11 cellular contexts compared by ENCODE assay signal in genomic region chr16:56970934-56971767, GRCh38. TPM values are rescaled to one million over a fixed set of nuclear protein-coding genes. Genes with fewer than 3 reads are reported as not detected.
DNase-seq lines count a peak whose midpoint lies in the region; ATAC-seq, FAIRE-seq and TF ChIP-seq lines count a peak whose summit lies in the region.
"Had no signal": no experiment of that assay in that cellular context is flagged by ENCODE, and none has a peak within 500 bp of the region (broad histone marks: within the 10 kb centered on the region; RNA-seq: fewer than 3 reads in every experiment).

No MANE protein-coding gene starts in this region.

- intact Hi-C loops in natural killer cell (cut with micrococcal nuclease) (no loop called here), gastrocnemius medialis (cut with DNase I; ENCODE audit: low total_unique reads) (no loop called here), kidney (cut with DNase I) (loop anchor here (10.0 kb wide), 1 partner anchor 74 kb away; no protein-coding TSS in a partner anchor)

- FAIRE-seq in kidney (lab: Jason Lieb, UNC) = no peak

- no peaks in the 10 kb centered on the region for H3K27me3 ChIP-seq in Peyer's patch
- H3K27me3 ChIP-seq in gastrocnemius medialis = no peaks in the 10 kb centered on the region

- H3K9me3 ChIP-seq in Peyer's patch = no peaks in the 10 kb centered on the region
- no peaks in the 10 kb centered on the region for H3K9me3 ChIP-seq in gastrocnemius medialis
- H3K9me3 ChIP-seq in kidney (ENCODE audit: control insufficient read depth in 1 of 2, low read length in 2 of 2) = no peaks in the 10 kb centered on the region

- no peak overlapping the region for H3K4me3 Mint-ChIP-seq in natural killer cell treated with Interleukin-12 subunit alpha and Interleukin-12 subunit beta and Interleukin-15 and Interleukin-18, amount 100 ng/mL, for 72 hours
- H3K4me3 Mint-ChIP-seq in natural killer cell = no peak overlapping the region
- no peak overlapping the region for H3K4me3 Mint-ChIP-seq in mesothelial cell of epicardium
- H3K4me3 Mint-ChIP-seq: endodermal cell had no signal

- peaks cover 0 to 4% of the 10 kb centered on the region in 2 donors for H3K4me1 Mint-ChIP-seq in natural killer cell treated with Interleukin-12 subunit alpha and Interleukin-12 subunit beta and Interleukin-15 and Interleukin-18, amount 100 ng/mL, for 72 hours (ENCODE audit: low read depth in 2 of 2)
- H3K4me1 Mint-ChIP-seq in natural killer cell (peaks cover 0 to under 1% of the 10 kb centered on the region in 2 donors), mesothelial cell of epicardium (peaks cover 2% of the 10 kb centered on the region)
- H3K4me1 Mint-ChIP-seq: endodermal cell had no signal

- in situ Hi-C loops in gastrocnemius medialis (cut with MboI; ENCODE audit: low sequenced_read_pairs in 4 of 4) = loop anchor here in 1 of 4 donors (10.0 kb wide), 1 partner anchor 64 kb away; no protein-coding TSS in a partner anchor

- TF ChIP-seq POLR2A in Peyer's patch (IDR thresholded peaks at IDR 0.05) = no peak
- TF ChIP-seq POLR2A in gastrocnemius medialis (IDR thresholded peaks at IDR 0.05) = no peak

- H3K4me3 ChIP-seq in Peyer's patch (no peak overlapping the region), gastrocnemius medialis (no peak overlapping the region), kidney (ENCODE audit: low read length in 2 of 2) (no peak overlapping the region)

- H3K9me3 Mint-ChIP-seq in natural killer cell treated with Interleukin-12 subunit alpha and Interleukin-12 subunit beta and Interleukin-15 and Interleukin-18, amount 100 ng/mL, for 72 hours = no peaks in the 10 kb centered on the region
- H3K9me3 Mint-ChIP-seq in natural killer cell = no peaks in the 10 kb centered on the region
- no peaks in the 10 kb centered on the region for H3K9me3 Mint-ChIP-seq in mesothelial cell of epicardium

- H3K36me3 Mint-ChIP-seq in natural killer cell treated with Interleukin-12 subunit alpha and Interleukin-12 subunit beta and Interleukin-15 and Interleukin-18, amount 100 ng/mL, for 72 hours = no peaks in the 10 kb centered on the region
- H3K36me3 Mint-ChIP-seq in natural killer cell = no peaks in the 10 kb centered on the region
- H3K36me3 Mint-ChIP-seq in mesothelial cell of epicardium = no peaks in the 10 kb centered on the region

- ATAC-seq in natural killer cell treated with Interleukin-12 subunit alpha and Interleukin-12 subunit beta and Interleukin-15 and Interleukin-18, amount 100 ng/mL, for 72 hours = peak in 1 of 2 donors; percentile 7
- ATAC-seq in natural killer cell (no peak), HG02870 (IDR thresholded peaks at IDR 0.05; ENCODE audit: unreplicated experiment) (peak; percentile 65), gastrocnemius medialis (no peak)

- no peak for TF ChIP-seq CTCF in natural killer cell (IDR thresholded peaks at IDR 0.05)
- TF ChIP-seq CTCF in Peyer's patch (IDR thresholded peaks at IDR 0.05) = no peak
- TF ChIP-seq CTCF in gastrocnemius medialis (IDR thresholded peaks at IDR 0.05 in 4 of 5, conservative IDR thresholded peaks at IDR 0.05 in 1 of 5) = no peak
- TF ChIP-seq CTCF in kidney (IDR thresholded peaks at IDR 0.05; ENCODE audit: borderline replicate concordance, extremely low read depth, insufficient read depth) = no peak
- TF ChIP-seq CTCF in mesothelial cell of epicardium (IDR thresholded peaks at IDR 0.05; ENCODE audit: unreplicated experiment) = no peak

- no peaks in the 10 kb centered on the region for H3K27me3 Mint-ChIP-seq in natural killer cell treated with Interleukin-12 subunit alpha and Interleukin-12 subunit beta and Interleukin-15 and Interleukin-18, amount 100 ng/mL, for 72 hours
- peaks cover 0 to 4% of the 10 kb centered on the region in 2 donors for H3K27me3 Mint-ChIP-seq in natural killer cell (ENCODE audit: low read depth in 2 of 2)
- H3K27me3 Mint-ChIP-seq in mesothelial cell of epicardium (ENCODE audit: low read depth) = peaks cover 14% of the 10 kb centered on the region

- H3K36me3 ChIP-seq in Peyer's patch = no peaks in the 10 kb centered on the region
- H3K36me3 ChIP-seq in gastrocnemius medialis = no peaks in the 10 kb centered on the region
- no peaks in the 10 kb centered on the region for H3K36me3 ChIP-seq in kidney (ENCODE audit: control insufficient read depth in 1 of 2, insufficient read depth in 2 of 2, low read length in 2 of 2)

- peaks cover 0 to 18% (median 0%) of the 10 kb centered on the region in 4 donors for H3K4me1 ChIP-seq in Peyer's patch
- H3K4me1 ChIP-seq in gastrocnemius medialis = no peaks in the 10 kb centered on the region
- H3K4me1 ChIP-seq in kidney (ENCODE audit: control insufficient read depth in 1 of 2, insufficient read depth in 1 of 2, low read depth in 1 of 2, low read length in 2 of 2) = peaks cover 0 to 3% of the 10 kb centered on the region in 2 donors

- DNase-seq in natural killer cell treated with Interleukin-12 subunit alpha and Interleukin-12 subunit beta and Interleukin-15 and Interleukin-18, amount 100 ng/mL, for 72 hours (ENCODE audit: low spot score) = peak; percentile 29
- DNase-seq in natural killer cell = no peak
- DNase-seq in Peyer's patch = peak in 2 of 3 donors; percentile 54 to 60
- no peak for DNase-seq in gastrocnemius medialis
- no peak for DNase-seq in NCI-H1105 (lab: John Stamatoyannopoulos, UW)
- DNase-seq in kidney = no peak
- no peak for DNase-seq in mesothelial cell of epicardium (ENCODE audit: low spot score in 2 of 2, unreplicated experiment in 2 of 2)
- DNase-seq: activated CD8-positive, alpha-beta memory T cell treated with anti-CD3 and anti-CD28 coated beads, Interleukin-2, amount 50 U/mL, for 4 hours; endodermal cell had no signal

- peak overlapping the region in 1 of 2 donors; percentile 47 for H3K27ac Mint-ChIP-seq in natural killer cell treated with Interleukin-12 subunit alpha and Interleukin-12 subunit beta and Interleukin-15 and Interleukin-18, amount 100 ng/mL, for 72 hours
- H3K27ac Mint-ChIP-seq in natural killer cell (no peak overlapping the region), mesothelial cell of epicardium (no peak overlapping the region)
- H3K27ac Mint-ChIP-seq: endodermal cell had no signal

- H3K9ac ChIP-seq in kidney (ENCODE audit: low read length in 2 of 2) = no peak overlapping the region

- H3K27ac ChIP-seq in Peyer's patch (peak overlapping the region in 1 of 4 donors; percentile 57), gastrocnemius medialis (no peak overlapping the region), kidney (ENCODE audit: low read depth in 2 of 2, low read length in 2 of 2) (no peak overlapping the region)

RNA-seq across cellular contexts. Expression of gene CETP, which starts 9.4 kb away (rescaled TPM):
- total RNA-seq in natural killer cell treated with Interleukin-12 subunit alpha and Interleukin-12 subunit beta and Interleukin-15 and Interleukin-18, amount 100 ng/mL, for 72 hours = not detected
- total RNA-seq in natural killer cell = under 1 TPM in 1 of 3 donors, not detected in 2; 0.14 TPM
- 1 to 10 TPM in 1 of 4 donors, not detected in 3; 2.5 TPM for total RNA-seq in Peyer's patch
- not detected for total RNA-seq in gastrocnemius medialis
- total RNA-seq in kidney = 1.3 TPM
- polyA plus RNA-seq in kidney (ENCODE audit: insufficient read depth, low read depth, low replicate concordance) = 2.1 TPM
- total RNA-seq in mesothelial cell of epicardium = 0.13 TPM in 1 of 3 replicates, not detected in the others
- total RNA-seq: A673, endodermal cell had no signal

RNA-seq across cellular contexts. Expression of gene NLRC5, which starts 18.2 kb away (rescaled TPM):
- total RNA-seq in natural killer cell treated with Interleukin-12 subunit alpha and Interleukin-12 subunit beta and Interleukin-15 and Interleukin-18, amount 100 ng/mL, for 72 hours = 100 to 1,000 TPM; 190 to 316 TPM
- total RNA-seq in natural killer cell (100 to 1,000 TPM; 320 to 563 (median 535) TPM), Peyer's patch (100 to 1,000 TPM in 1 of 4 donors, 10 to 100 TPM in 3; 47.6 to 314 (median 80.8) TPM), gastrocnemius medialis (1 to 10 TPM; 2.5 to 9.4 (median 5.1) TPM), kidney (55.6 TPM), mesothelial cell of epicardium (1.7 to 3.7 TPM (median 1.8 TPM) in 3 replicates)
- polyA plus RNA-seq in kidney (ENCODE audit: insufficient read depth, low read depth, low replicate concordance) = 7.1 TPM

RNA-seq across cellular contexts. Expression of gene HERPUD1, which starts 39.2 kb away (rescaled TPM):
- 100 to 1,000 TPM; 127 to 141 TPM for total RNA-seq in natural killer cell treated with Interleukin-12 subunit alpha and Interleukin-12 subunit beta and Interleukin-15 and Interleukin-18, amount 100 ng/mL, for 72 hours
- total RNA-seq in natural killer cell (100 to 1,000 TPM; 181 to 266 (median 243) TPM), Peyer's patch (100 to 1,000 TPM in 3 of 4 donors, 10 to 100 TPM in 1; 86.0 to 143 (median 108) TPM), gastrocnemius medialis (100 to 1,000 TPM; 110 to 281 (median 125) TPM), kidney (209 TPM), mesothelial cell of epicardium (77.4 to 80.5 TPM (median 79.8 TPM) in 3 replicates)
- polyA plus RNA-seq in kidney (ENCODE audit: insufficient read depth, low read depth, low replicate concordance) = 234 TPM

Comparison
In these comparisons a context has a peak if more than half of its experiments do, and no peak if none do; other contexts are left out.
1. DNase-seq: peak in natural killer cell treated with Interleukin-12 subunit alpha and Interleukin-12 subunit beta and Interleukin-15 and Interleukin-18, amount 100 ng/mL, for 72 hours (single experiment) and Peyer's patch (2 of 3); none in natural killer cell (single experiment), gastrocnemius medialis (0 of 2), NCI-H1105 (single experiment), kidney (single experiment) and mesothelial cell of epicardium (0 of 2).